In the genomic region with DNA sequence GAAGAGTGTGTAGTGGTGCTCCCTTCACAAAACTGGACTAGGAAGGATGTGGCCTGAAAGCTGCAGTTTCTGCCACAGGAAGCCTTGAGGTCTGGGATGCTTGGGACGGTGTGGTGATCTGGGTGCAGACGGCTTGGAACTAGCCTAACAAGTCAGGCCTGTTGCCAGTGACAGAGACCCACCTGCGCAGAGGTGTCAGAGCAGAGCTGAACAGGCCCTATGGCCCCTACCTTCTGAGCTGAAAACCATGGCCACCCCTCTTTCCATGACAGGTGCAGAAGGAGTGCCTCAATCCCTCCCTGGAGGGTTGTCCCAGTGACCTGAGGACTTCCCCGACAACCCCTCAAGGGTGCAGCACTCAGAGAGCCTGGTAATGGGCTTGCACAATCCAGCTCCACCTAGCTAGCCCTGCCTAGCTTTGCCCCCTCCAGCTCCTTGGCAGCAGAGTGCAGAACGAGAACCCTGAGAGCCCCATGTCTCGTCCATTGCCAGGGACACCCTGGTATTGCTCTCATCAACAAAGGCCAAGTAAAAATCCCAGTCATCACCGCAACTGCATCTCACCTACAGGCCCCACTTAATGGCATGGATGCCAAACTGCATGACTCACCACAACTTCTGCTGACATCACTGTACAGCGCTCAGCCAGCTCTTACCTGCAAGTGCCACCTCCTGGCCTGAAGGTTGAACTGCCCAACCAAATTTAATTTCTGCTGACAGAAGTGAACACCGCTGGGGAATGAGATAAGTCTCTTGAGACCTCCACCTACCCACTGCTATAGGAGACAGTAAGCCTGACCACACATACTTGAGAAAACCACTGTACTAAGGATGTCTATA, we compare ENCODE assay signal across 14 cellular contexts.
DNase-seq lines count a peak whose midpoint lies in the region; ATAC-seq and TF ChIP-seq lines count a peak whose summit lies in the region.
"Had no signal": no experiment of that assay in that cellular context is flagged by ENCODE, and none has a peak within 500 bp of the region (broad histone marks: within the 10 kb centered on the region; RNA-seq: fewer than 3 reads in every experiment).

No MANE protein-coding gene starts in this region.

- no peak for TF ChIP-seq CTCF in Calu3 (IDR thresholded peaks at IDR 0.05; ENCODE audit: unreplicated experiment)
- no peak for TF ChIP-seq CTCF in WTC11 (IDR thresholded peaks at IDR 0.05)
- peak; percentile 32 for TF ChIP-seq CTCF in kidney epithelial cell (IDR thresholded peaks at IDR 0.05; ENCODE audit: insufficient read depth, low read length, poor library complexity, severe bottlenecking)

- H3K4me3 ChIP-seq in kidney epithelial cell (ENCODE audit: low read depth, low read length): no peak overlapping the region
- H3K4me3 ChIP-seq: esophagus muscularis mucosa, mucosa of descending colon had no signal

- POLR2A ChIA-PET in WTC11 (lab: Charles Lee): no interaction called here

- H3K4me3 Mint-ChIP-seq in Calu3 (ENCODE audit: low read depth, unreplicated experiment) (no peak overlapping the region), WTC11 (no peak overlapping the region)
- H3K4me3 Mint-ChIP-seq: activated CD4-positive, alpha-beta T cell treated with anti-CD3 and anti-CD28 coated beads, Interleukin-2, amount 10 ng/mL, durations not matched to agents 24 days and 14 days; activated naive CD4-positive, alpha-beta T cell treated with anti-CD3 and anti-CD28 coated beads, Interleukin-2, amount 50 U/mL, for 24 hours; stimulated activated naive CD8-positive, alpha-beta T cell treated with anti-CD3 and anti-CD28 coated beads, Interleukin-15, Interleukin-2, amounts not matched to agents 100 ng/mL and 50 ng/mL, for 24 hours had no signal

- CTCF ChIA-PET in Calu3 (lab: Charles Lee): interaction anchor here (0.5 to 0.6 kb wide), 2 partner anchors 563 to 1507 kb away, joined by 4 to 5 read pairs; partner anchors contain the start of gene TFAP2A
- CTCF ChIA-PET in WTC11 (lab: Charles Lee): interaction anchor here (0.5 to 1.0 kb wide), 3 partner anchors 86 to 1810 kb away, joined by 3 read pairs; no protein-coding TSS in a partner anchor

- H3K4me1 Mint-ChIP-seq in Calu3 (ENCODE audit: low read depth, unreplicated experiment) (no peaks in the 10 kb centered on the region), WTC11 (peaks cover 3% of the 10 kb centered on the region; the same call in 1 of the 2 replicates)
- H3K4me1 Mint-ChIP-seq: activated CD4-positive, alpha-beta T cell treated with anti-CD3 and anti-CD28 coated beads, Interleukin-2, amount 10 ng/mL, durations not matched to agents 24 days and 14 days; activated naive CD4-positive, alpha-beta T cell treated with anti-CD3 and anti-CD28 coated beads, Interleukin-2, amount 50 U/mL, for 24 hours had no signal

- BruUV-seq in Calu3 (replicated peaks; lab: Mats Ljungman, UMichigan): no TSS peak

- H3K27ac Mint-ChIP-seq in Calu3 (ENCODE audit: unreplicated experiment): no peak overlapping the region
- no peak overlapping the region for H3K27ac Mint-ChIP-seq in WTC11
- H3K27ac Mint-ChIP-seq: activated CD4-positive, alpha-beta T cell treated with anti-CD3 and anti-CD28 coated beads, Interleukin-2, amount 10 ng/mL, durations not matched to agents 24 days and 14 days; activated naive CD4-positive, alpha-beta T cell treated with anti-CD3 and anti-CD28 coated beads, Interleukin-2, amount 50 U/mL, for 24 hours; stimulated activated naive CD8-positive, alpha-beta T cell treated with anti-CD3 and anti-CD28 coated beads, Interleukin-15, Interleukin-2, amounts not matched to agents 100 ng/mL and 50 ng/mL, for 24 hours had no signal

- H3K27me3 Mint-ChIP-seq in Calu3 (ENCODE audit: unreplicated experiment) (no peaks in the 10 kb centered on the region), WTC11 (ENCODE audit: low read depth) (peaks cover 5% of the 10 kb centered on the region; the same call in 1 of the 2 replicates)
- H3K27me3 Mint-ChIP-seq: activated CD4-positive, alpha-beta T cell treated with anti-CD3 and anti-CD28 coated beads, Interleukin-2, amount 10 ng/mL, durations not matched to agents 24 days and 14 days; activated naive CD4-positive, alpha-beta T cell treated with anti-CD3 and anti-CD28 coated beads, Interleukin-2, amount 50 U/mL, for 24 hours; stimulated activated naive CD8-positive, alpha-beta T cell treated with anti-CD3 and anti-CD28 coated beads, Interleukin-15, Interleukin-2, amounts not matched to agents 100 ng/mL and 50 ng/mL, for 24 hours had no signal

- peak; percentile 98 for ATAC-seq in WTC11
- ATAC-seq in GM19467 (IDR thresholded peaks at IDR 0.05; ENCODE audit: unreplicated experiment): no peak
- ATAC-seq: mucosa of descending colon, Right ventricle myocardium inferior had no signal

- H3K9me3 Mint-ChIP-seq in Calu3 (ENCODE audit: low read depth, unreplicated experiment): no peaks in the 10 kb centered on the region
- peaks cover 46% of the 10 kb centered on the region for H3K9me3 Mint-ChIP-seq in WTC11

- no peaks in the 10 kb centered on the region for H3K36me3 ChIP-seq in kidney epithelial cell (ENCODE audit: control insufficient read depth, insufficient read depth, low read length)
- H3K36me3 ChIP-seq: esophagus muscularis mucosa had no signal

- no peaks in the 10 kb centered on the region for H3K36me3 Mint-ChIP-seq in Calu3 (ENCODE audit: insufficient read depth, unreplicated experiment)
- H3K36me3 Mint-ChIP-seq in WTC11: peaks cover 26% of the 10 kb centered on the region
- H3K36me3 Mint-ChIP-seq: activated naive CD4-positive, alpha-beta T cell treated with anti-CD3 and anti-CD28 coated beads, Interleukin-2, amount 50 U/mL, for 24 hours had no signal

- DNase-seq in Calu3: peak; percentile 60
- DNase-seq in HK-2 (ENCODE audit: unreplicated experiment): peak; percentile 75
- DNase-seq in WTC11 (ENCODE audit: low spot score): peak; percentile 44
- peak; percentile 21 for DNase-seq in kidney epithelial cell (ENCODE audit: low read depth)
- DNase-seq in NCI-H510A (lab: John Stamatoyannopoulos, UW): no peak
- no peak for DNase-seq in D341Med (ENCODE audit: low spot score)
- DNase-seq in foreskin melanocyte: no peak
- DNase-seq: activated CD4-positive, alpha-beta T cell treated with anti-CD3 and anti-CD28 coated beads, Interleukin-2, amount 10 ng/mL, durations not matched to agents 24 days and 14 days; mucosa of descending colon had no signal

- intact Hi-C loops in Calu3 (cut with micrococcal nuclease; ENCODE audit: unreplicated experiment): loop anchor here (2.0 to 10.0 kb wide), 4 partner anchors 183 to 869 kb away; no protein-coding TSS in a partner anchor

- H3K27me3 ChIP-seq in kidney epithelial cell (ENCODE audit: control insufficient read depth, insufficient read depth, low read length): no peaks in the 10 kb centered on the region
- H3K27me3 ChIP-seq: esophagus muscularis mucosa had no signal

TF ChIP-seq in WTC11, 78 proteins besides CTCF, POLR2A, EP300 and RAD21 (continues in another document):
- TF ChIP-seq, protein P1, sequence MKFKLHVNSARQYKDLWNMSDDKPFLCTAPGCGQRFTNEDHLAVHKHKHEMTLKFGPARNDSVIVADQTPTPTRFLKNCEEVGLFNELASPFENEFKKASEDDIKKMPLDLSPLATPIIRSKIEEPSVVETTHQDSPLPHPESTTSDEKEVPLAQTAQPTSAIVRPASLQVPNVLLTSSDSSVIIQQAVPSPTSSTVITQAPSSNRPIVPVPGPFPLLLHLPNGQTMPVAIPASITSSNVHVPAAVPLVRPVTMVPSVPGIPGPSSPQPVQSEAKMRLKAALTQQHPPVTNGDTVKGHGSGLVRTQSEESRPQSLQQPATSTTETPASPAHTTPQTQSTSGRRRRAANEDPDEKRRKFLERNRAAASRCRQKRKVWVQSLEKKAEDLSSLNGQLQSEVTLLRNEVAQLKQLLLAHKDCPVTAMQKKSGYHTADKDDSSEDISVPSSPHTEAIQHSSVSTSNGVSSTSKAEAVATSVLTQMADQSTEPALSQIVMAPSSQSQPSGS (CRISPR knock-in tag; IDR thresholded peaks at IDR 0.05; ENCODE audit: borderline replicate concordance, low read depth): no peak
- no peak for TF ChIP-seq USF2 (CRISPR knock-in tag; IDR thresholded peaks at IDR 0.05)
- TF ChIP-seq, protein P2, sequence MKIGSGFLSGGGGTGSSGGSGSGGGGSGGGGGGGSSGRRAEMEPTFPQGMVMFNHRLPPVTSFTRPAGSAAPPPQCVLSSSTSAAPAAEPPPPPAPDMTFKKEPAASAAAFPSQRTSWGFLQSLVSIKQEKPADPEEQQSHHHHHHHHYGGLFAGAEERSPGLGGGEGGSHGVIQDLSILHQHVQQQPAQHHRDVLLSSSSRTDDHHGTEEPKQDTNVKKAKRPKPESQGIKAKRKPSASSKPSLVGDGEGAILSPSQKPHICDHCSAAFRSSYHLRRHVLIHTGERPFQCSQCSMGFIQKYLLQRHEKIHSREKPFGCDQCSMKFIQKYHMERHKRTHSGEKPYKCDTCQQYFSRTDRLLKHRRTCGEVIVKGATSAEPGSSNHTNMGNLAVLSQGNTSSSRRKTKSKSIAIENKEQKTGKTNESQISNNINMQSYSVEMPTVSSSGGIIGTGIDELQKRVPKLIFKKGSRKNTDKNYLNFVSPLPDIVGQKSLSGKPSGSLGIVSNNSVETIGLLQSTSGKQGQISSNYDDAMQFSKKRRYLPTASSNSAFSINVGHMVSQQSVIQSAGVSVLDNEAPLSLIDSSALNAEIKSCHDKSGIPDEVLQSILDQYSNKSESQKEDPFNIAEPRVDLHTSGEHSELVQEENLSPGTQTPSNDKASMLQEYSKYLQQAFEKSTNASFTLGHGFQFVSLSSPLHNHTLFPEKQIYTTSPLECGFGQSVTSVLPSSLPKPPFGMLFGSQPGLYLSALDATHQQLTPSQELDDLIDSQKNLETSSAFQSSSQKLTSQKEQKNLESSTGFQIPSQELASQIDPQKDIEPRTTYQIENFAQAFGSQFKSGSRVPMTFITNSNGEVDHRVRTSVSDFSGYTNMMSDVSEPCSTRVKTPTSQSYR (CRISPR knock-in tag; IDR thresholded peaks at IDR 0.05): no peak

Comparison
In these comparisons a context has a peak if more than half of its experiments do, and no peak if none do; other contexts are left out.
1. DNase-seq: peak in Calu3 (single experiment), HK-2 (single experiment), WTC11 (single experiment) and kidney epithelial cell (single experiment); none in NCI-H510A (single experiment), D341Med (single experiment) and foreskin melanocyte (single experiment).